Comparison of ENCODE assay signal across 8 cellular contexts in genomic region chr11:43282607-43283440, GRCh38. TPM values are rescaled to one million over a fixed set of nuclear protein-coding genes. Genes with fewer than 3 reads are reported as not detected.
A peak's percentile ranks its signal among the peaks of the same experiment; 100 is the strongest.
DNase-seq lines count a peak whose midpoint lies in the region; ATAC-seq, FAIRE-seq and TF ChIP-seq lines count a peak whose summit lies in the region.

No MANE protein-coding gene starts in this region.

- 12 to 13% methylated on average over 19 of the region's 19 CpGs for WGBS in pancreas, 2 donors

- no peaks in the 10 kb centered on the region for H3K36me3 ChIP-seq in pancreas

- no peaks in the 10 kb centered on the region for H3K4me1 ChIP-seq in pancreas

- intact Hi-C loops in pancreas (cut with DNase I), result no loop called here

- DNase-seq in A172 (ENCODE audit: low spot score) (peak; percentile 28), GM12865 (ENCODE audit: low read depth) (peak; percentile 62), NCI-H774 (lab: John Stamatoyannopoulos, UW) (peak; percentile 20), activated T-cell treated with anti-CD3 and anti-CD28 coated beads for 24 hours (ENCODE audit: low read depth) (peak; percentile 23), foreskin fibroblast (peak; percentile 15 to 55), pancreas (peak in 3 of 6 donors; percentile 24 to 72 (median 35))

- ATAC-seq in HG02852 (IDR thresholded peaks at IDR 0.05; ENCODE audit: unreplicated experiment) (peak; percentile 68), pancreas (peak in 3 of 4 donors; percentile 64 to 73 (median 67)), GM21576 (IDR thresholded peaks at IDR 0.05; ENCODE audit: unreplicated experiment) (no peak)

- H3K27ac ChIP-seq in pancreas, result no peak overlapping the region

- H3K4me3 ChIP-seq in GM12865 (ENCODE audit: low read depth, low read length) (no peak overlapping the region), foreskin fibroblast (ENCODE audit: low read depth in 1 of 2, low read length in 2 of 2) (no peak overlapping the region), pancreas (no peak overlapping the region)

- no peaks in the 10 kb centered on the region for H3K27me3 ChIP-seq in pancreas

- no peak for FAIRE-seq in pancreas (lab: Jason Lieb, UNC)

- peak; percentile 87 for TF ChIP-seq CTCF in GM12865 (IDR thresholded peaks at IDR 0.05; ENCODE audit: insufficient read depth, low read depth, low read length, missing control alignments)
- peak; percentile 91 for TF ChIP-seq CTCF in foreskin fibroblast (IDR thresholded peaks at IDR 0.05; ENCODE audit: low read depth, low read length)
- TF ChIP-seq CTCF in pancreas (IDR thresholded peaks at IDR 0.05), result peak; percentile 64 to 83 (median 79)

- H3K9me3 ChIP-seq in pancreas, result no peaks in the 10 kb centered on the region

RNA-seq across cellular contexts. Expression of gene API5, which starts 29.0 kb away (rescaled TPM):
- 161 and 204 TPM in 2 replicates for total RNA-seq in A172 (2014; rRNA removed; shearing (Covaris generic))
- 10 to 100 TPM; 33.3 to 52.0 (median 45.9) TPM for total RNA-seq in pancreas
- 10 to 100 TPM; 16.3 to 31.6 TPM for polyA plus RNA-seq in pancreas
